ENCODE assay signal across 33 cellular contexts in genomic region chr20:14800743-14801425, GRCh38.
"Had no signal": no experiment of that assay in that cellular context is flagged by ENCODE, and none has a peak within 500 bp of the region (broad histone marks: within the 10 kb centered on the region; RNA-seq: fewer than 3 reads in every experiment).

No MANE protein-coding gene starts in this region.

- H3K4me3 Mint-ChIP-seq: activated CD4-positive, alpha-beta memory T cell treated with anti-CD3 and anti-CD28 coated beads for 36 hours; activated CD4-positive, alpha-beta T cell treated with anti-CD3 and anti-CD28 coated beads for 36 hours; activated CD4-positive, alpha-beta T cell treated with anti-CD3 and anti-CD28 coated beads, Interleukin-2, amount 10 ng/mL, durations not matched to agents 24 days and 14 days; activated CD8-positive, alpha-beta memory T cell treated with anti-CD3 and anti-CD28 coated beads, Interleukin-2, amount 10 ng/mL, durations not matched to agents 7 days and 5 days; activated CD8-positive, alpha-beta T cell treated with anti-CD3 and anti-CD28 coated beads, Interleukin-2, amount 10 ng/mL, durations not matched to agents 7 days and 5 days; activated naive CD4-positive, alpha-beta T cell treated with anti-CD3 and anti-CD28 coated beads, Interleukin-2, amount 10 ng/mL, durations not matched to agents 7 days and 5 days; activated naive CD8-positive, alpha-beta T cell; central memory CD8-positive, alpha-beta T cell; dendritic cell treated with granulocyte-macrophage colony-stimulating factor and Interleukin-4, amounts not matched to agents 40 ng/mL and 50 ng/mL, for 4 days; endodermal cell; T-helper 17 cell; T-helper 2 cell treated with Interferon-gamma antibody and Interleukin-4, amounts not matched to agents 5 μg/mL and 100 μg/mL, for 36 hours had no signal

- H3K27ac Mint-ChIP-seq: activated CD4-positive, alpha-beta memory T cell treated with anti-CD3 and anti-CD28 coated beads for 36 hours; activated CD4-positive, alpha-beta T cell treated with anti-CD3 and anti-CD28 coated beads for 36 hours; activated CD4-positive, alpha-beta T cell treated with anti-CD3 and anti-CD28 coated beads, Interleukin-2, amount 10 ng/mL, durations not matched to agents 24 days and 14 days; activated CD8-positive, alpha-beta memory T cell treated with anti-CD3 and anti-CD28 coated beads, Interleukin-2, amount 10 ng/mL, durations not matched to agents 7 days and 5 days; activated CD8-positive, alpha-beta T cell treated with anti-CD3 and anti-CD28 coated beads, Interleukin-2, amount 10 ng/mL, durations not matched to agents 7 days and 5 days; activated naive CD4-positive, alpha-beta T cell treated with anti-CD3 and anti-CD28 coated beads, Interleukin-2, amount 10 ng/mL, durations not matched to agents 7 days and 5 days; activated naive CD8-positive, alpha-beta T cell; dendritic cell treated with granulocyte-macrophage colony-stimulating factor and Interleukin-4, amounts not matched to agents 40 ng/mL and 50 ng/mL, for 4 days; endodermal cell; T-helper 17 cell; T-helper 2 cell treated with Interferon-gamma antibody and Interleukin-4, amounts not matched to agents 5 μg/mL and 100 μg/mL, for 36 hours had no signal

- DNase-seq: activated CD4-positive, alpha-beta memory T cell treated with anti-CD3 and anti-CD28 coated beads for 36 hours; activated CD4-positive, alpha-beta T cell treated with anti-CD3 and anti-CD28 coated beads for 36 hours; activated CD4-positive, alpha-beta T cell treated with anti-CD3 and anti-CD28 coated beads, Interleukin-2, amount 10 ng/mL, durations not matched to agents 24 days and 14 days; activated CD4-positive, CD25-positive, alpha-beta regulatory T cell; activated CD4-positive, CD25-positive, alpha-beta regulatory T cell treated with anti-CD3 and anti-CD28 coated beads, Interleukin-2, amount 50 U/mL, for 72 hours; activated CD8-positive, alpha-beta memory T cell treated with anti-CD3 and anti-CD28 coated beads, Interleukin-2, amount 10 ng/mL, durations not matched to agents 7 days and 5 days; activated CD8-positive, alpha-beta memory T cell treated with anti-CD3 and anti-CD28 coated beads, Interleukin-2, amount 50 U/mL, for 4 hours; activated CD8-positive, alpha-beta T cell treated with anti-CD3 and anti-CD28 coated beads, Interleukin-2, amount 10 ng/mL, durations not matched to agents 7 days and 5 days; activated gamma-delta T cell; activated naive CD4-positive, alpha-beta T cell; activated naive CD4-positive, alpha-beta T cell treated with anti-CD3 and anti-CD28 coated beads, Interleukin-2, amount 10 ng/mL, durations not matched to agents 7 days and 5 days; activated T-cell treated with anti-CD3 and anti-CD28 coated beads, Interleukin-2, amount 50 U/mL, for 1 hour; activated T-cell treated with anti-CD3 and anti-CD28 coated beads, Interleukin-2, amount 50 U/mL, for 48 hours; amniotic stem cell; anterior cingulate cortex; brain microvascular endothelial cell; dorsolateral prefrontal cortex; effector memory CD4-positive, alpha-beta T cell; endodermal cell; foreskin fibroblast; heart left ventricle; T-helper 17 cell; T1000; WERI-Rb-1 had no signal

- H3K9me3 Mint-ChIP-seq: activated CD4-positive, alpha-beta T cell treated with anti-CD3 and anti-CD28 coated beads, Interleukin-2, amount 10 ng/mL, durations not matched to agents 24 days and 14 days had no signal

- ATAC-seq: activated CD4-positive, alpha-beta T cell treated with anti-CD3 and anti-CD28 coated beads for 36 hours; activated CD8-positive, alpha-beta memory T cell treated with anti-CD3 and anti-CD28 coated beads, Interleukin-2, amount 10 ng/mL, durations not matched to agents 7 days and 5 days; activated CD8-positive, alpha-beta T cell treated with anti-CD3 and anti-CD28 coated beads, Interleukin-2, amount 10 ng/mL, durations not matched to agents 7 days and 5 days; esophagus mucosa; heart left ventricle; T-helper 17 cell had no signal

- H3K36me3 Mint-ChIP-seq: activated CD4-positive, alpha-beta memory T cell treated with anti-CD3 and anti-CD28 coated beads for 36 hours; activated CD8-positive, alpha-beta memory T cell treated with anti-CD3 and anti-CD28 coated beads, Interleukin-2, amount 10 ng/mL, durations not matched to agents 7 days and 5 days; activated naive CD4-positive, alpha-beta T cell treated with anti-CD3 and anti-CD28 coated beads, Interleukin-2, amount 10 ng/mL, durations not matched to agents 7 days and 5 days; activated naive CD8-positive, alpha-beta T cell had no signal

- H3K9me3 ChIP-seq: heart left ventricle had no signal

- H3K4me1 ChIP-seq: heart left ventricle had no signal

- H3K36me3 ChIP-seq: brain microvascular endothelial cell, heart left ventricle, WERI-Rb-1 had no signal

- H3K4me1 Mint-ChIP-seq: activated CD4-positive, alpha-beta T cell treated with anti-CD3 and anti-CD28 coated beads for 36 hours; activated CD4-positive, alpha-beta T cell treated with anti-CD3 and anti-CD28 coated beads, Interleukin-2, amount 10 ng/mL, durations not matched to agents 24 days and 14 days; activated CD8-positive, alpha-beta memory T cell treated with anti-CD3 and anti-CD28 coated beads, Interleukin-2, amount 10 ng/mL, durations not matched to agents 7 days and 5 days; activated naive CD4-positive, alpha-beta T cell treated with anti-CD3 and anti-CD28 coated beads, Interleukin-2, amount 10 ng/mL, durations not matched to agents 7 days and 5 days; central memory CD8-positive, alpha-beta T cell; endodermal cell; T-helper 17 cell had no signal

- H3K27me3 Mint-ChIP-seq: activated CD4-positive, alpha-beta memory T cell treated with anti-CD3 and anti-CD28 coated beads for 36 hours; activated CD4-positive, alpha-beta T cell treated with anti-CD3 and anti-CD28 coated beads for 36 hours; activated CD4-positive, alpha-beta T cell treated with anti-CD3 and anti-CD28 coated beads, Interleukin-2, amount 10 ng/mL, durations not matched to agents 24 days and 14 days; activated CD8-positive, alpha-beta memory T cell treated with anti-CD3 and anti-CD28 coated beads, Interleukin-2, amount 10 ng/mL, durations not matched to agents 7 days and 5 days; activated naive CD4-positive, alpha-beta T cell treated with anti-CD3 and anti-CD28 coated beads, Interleukin-2, amount 10 ng/mL, durations not matched to agents 7 days and 5 days; activated naive CD8-positive, alpha-beta T cell; central memory CD8-positive, alpha-beta T cell; dendritic cell treated with granulocyte-macrophage colony-stimulating factor and Interleukin-4, amounts not matched to agents 40 ng/mL and 50 ng/mL, for 4 days; T-helper 17 cell had no signal

- H3K4me3 ChIP-seq: coronary artery, dorsolateral prefrontal cortex, heart left ventricle had no signal

- H3K27me3 ChIP-seq: brain microvascular endothelial cell, dorsolateral prefrontal cortex, heart left ventricle had no signal

- FAIRE-seq: astrocyte, bronchial epithelial cell, frontal cortex had no signal
